1 cellular context compared by ENCODE assay signal in genomic region chr16:30874821-30875717, GRCh38.
TF ChIP-seq lines count a peak whose summit lies in the region.

No MANE protein-coding gene starts in this region.

TF ChIP-seq in HepG2, 621 proteins besides CTCF, POLR2A, EP300 and RAD21 (continued from another document):
- TF ChIP-seq MAZ (IDR thresholded peaks at IDR 0.05; ENCODE audit: borderline replicate concordance, low read depth, low read length) (peak; percentile 83; the same call in 1 of the 2 replicates), MAZ (CRISPR knock-in tag; IDR thresholded peaks at IDR 0.05; ENCODE audit: low read depth) (peak; percentile 98), HNRNPLL (IDR thresholded peaks at IDR 0.05; ENCODE audit: low read depth, low read length, poor library complexity, severe bottlenecking) (peak; percentile 90)
